In the genomic region with DNA sequence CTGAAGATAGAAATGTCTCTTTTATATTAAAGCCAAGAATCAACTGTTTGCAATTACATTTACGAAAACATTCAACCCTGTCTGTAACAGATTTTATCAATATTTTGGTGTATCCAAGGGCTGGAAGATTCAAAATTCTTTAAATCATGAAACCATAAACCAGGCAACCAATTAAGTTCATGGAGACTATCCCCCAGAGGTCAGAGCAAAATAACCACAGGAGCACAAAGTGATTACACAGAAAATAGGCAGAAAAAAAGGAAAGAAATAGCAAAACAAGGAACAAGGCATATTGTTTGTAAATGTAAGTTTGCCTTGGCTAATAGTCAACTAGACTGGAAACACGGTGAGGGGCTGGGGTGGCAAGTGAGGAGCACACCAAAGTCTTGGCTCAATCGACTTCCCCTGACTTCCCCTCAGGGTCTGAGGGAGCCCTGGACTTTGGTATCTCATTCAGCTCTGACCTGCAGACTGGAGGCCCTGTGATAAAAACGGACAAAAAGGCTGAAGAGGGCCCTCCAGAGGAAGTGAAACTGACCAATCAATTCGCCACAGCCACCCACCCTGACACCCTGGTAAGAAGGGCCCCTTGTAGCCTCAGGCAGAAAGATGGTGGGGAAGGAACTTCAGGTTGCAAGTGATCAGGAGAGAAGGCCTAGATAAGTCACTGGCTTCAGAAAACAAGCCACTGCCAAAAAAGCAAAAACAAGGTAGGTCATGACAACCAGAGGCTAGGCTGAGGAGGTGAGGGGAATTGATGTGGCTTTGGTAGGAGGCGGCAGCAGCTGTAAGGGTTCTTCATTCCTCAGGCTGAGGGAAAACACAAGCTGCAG, we compare ENCODE assay signal across 1 cellular context.
A peak's percentile ranks its signal among the peaks of the same experiment; 100 is the strongest.
TF ChIP-seq lines count a peak whose summit lies in the region.

No MANE protein-coding gene starts in this region.

TF ChIP-seq in HepG2, 621 proteins besides CTCF, POLR2A, EP300 and RAD21 (continued from another document and continues in another):
- TF ChIP-seq KDM2A (CRISPR knock-in tag; IDR thresholded peaks at IDR 0.05; ENCODE audit: borderline replicate concordance, low read depth) (peak; percentile 32; the same call in 1 of the 2 replicates), U2AF1 (optimal IDR thresholded peaks at IDR 0.05; ENCODE audit: low read depth, low read length) (no peak), ZFP36L2 (CRISPR knock-in tag; IDR thresholded peaks at IDR 0.05) (no peak), FOXP1 (IDR thresholded peaks at IDR 0.05) (no peak), FOXP1 (CRISPR knock-in tag; IDR thresholded peaks at IDR 0.05) (peak; percentile 66), ASH2L (IDR thresholded peaks at IDR 0.05; ENCODE audit: insufficient read length, low read depth, low read length) (peak; percentile 30), ZNF841 (CRISPR knock-in tag; IDR thresholded peaks at IDR 0.05; ENCODE audit: borderline replicate concordance) (no peak), FOXA3 (CRISPR knock-in tag; IDR thresholded peaks at IDR 0.05) (peak; percentile 54), NR2C2 (CRISPR knock-in tag; IDR thresholded peaks at IDR 0.05; ENCODE audit: borderline replicate concordance) (peak; percentile 3; the same call in 1 of the 2 replicates), ZNF274 (CRISPR knock-in tag; IDR thresholded peaks at IDR 0.05) (0 out of 2 replicates have a peak, but pooled peaks have one; percentile 25), PITX1 (CRISPR knock-in tag; IDR thresholded peaks at IDR 0.05) (peak; percentile 58; the same call in 1 of the 2 replicates), NR2F6 (IDR thresholded peaks at IDR 0.05) (peak; percentile 53), NR2F6 (CRISPR knock-in tag; IDR thresholded peaks at IDR 0.05) (peak; percentile 75), ZNF747 (CRISPR knock-in tag; IDR thresholded peaks at IDR 0.05; ENCODE audit: borderline replicate concordance) (0 out of 2 replicates have a peak, but pooled peaks have one; percentile 28), ZBTB7B (CRISPR knock-in tag; IDR thresholded peaks at IDR 0.05) (peak; percentile 56; the same call in 1 of the 2 replicates), HCFC1 (IDR thresholded peaks at IDR 0.05; ENCODE audit: low read depth, low read length) (no peak), ZNF441 (CRISPR knock-in tag; IDR thresholded peaks at IDR 0.05; ENCODE audit: borderline replicate concordance) (peak; percentile 46; the same call in 1 of the 2 replicates), ATF1 (CRISPR knock-in tag; IDR thresholded peaks at IDR 0.05) (0 out of 2 replicates have a peak, but pooled peaks have one; percentile 39), HIVEP1 (CRISPR knock-in tag; IDR thresholded peaks at IDR 0.05) (peak; percentile 53; the same call in 1 of the 2 replicates), ZNF816 (CRISPR knock-in tag; IDR thresholded peaks at IDR 0.05; ENCODE audit: borderline replicate concordance) (0 out of 2 replicates have a peak, but pooled peaks have one; percentile 57), SRY (CRISPR knock-in tag; IDR thresholded peaks at IDR 0.05) (no peak), HOXA3 (CRISPR knock-in tag; IDR thresholded peaks at IDR 0.05) (peak; percentile 72), KLF13 (CRISPR knock-in tag; IDR thresholded peaks at IDR 0.05) (no peak), TBX2 (CRISPR knock-in tag; IDR thresholded peaks at IDR 0.05; ENCODE audit: borderline replicate concordance) (no peak; the same call in 1 of the 2 replicates), ZNF329 (CRISPR knock-in tag; IDR thresholded peaks at IDR 0.05; ENCODE audit: low read depth) (no peak), ZNF337 (CRISPR knock-in tag; IDR thresholded peaks at IDR 0.05; ENCODE audit: borderline replicate concordance, low read depth) (no peak), CBX5 (CRISPR knock-in tag; IDR thresholded peaks at IDR 0.05; ENCODE audit: borderline replicate concordance) (peak; percentile 35; the same call in 1 of the 2 replicates), POGZ (CRISPR knock-in tag; IDR thresholded peaks at IDR 0.05) (peak; percentile 71), MIXL1 (CRISPR knock-in tag; IDR thresholded peaks at IDR 0.05) (peak; percentile 34), ZNF790 (CRISPR knock-in tag; IDR thresholded peaks at IDR 0.05; ENCODE audit: borderline replicate concordance) (no peak), PAWR (CRISPR knock-in tag; IDR thresholded peaks at IDR 0.05; ENCODE audit: borderline replicate concordance) (no peak), RFXANK (CRISPR knock-in tag; IDR thresholded peaks at IDR 0.05) (0 out of 2 replicates have a peak, but pooled peaks have one; percentile 19), ZNF768 (CRISPR knock-in tag; IDR thresholded peaks at IDR 0.05) (no peak), HNF4G (IDR thresholded peaks at IDR 0.05; ENCODE audit: borderline replicate concordance, low read depth, low read length) (peak; percentile 70), HNF4G (CRISPR knock-in tag; IDR thresholded peaks at IDR 0.05; ENCODE audit: borderline replicate concordance, low read depth) (peak; percentile 56; the same call in 1 of the 2 replicates), BCL6 (CRISPR knock-in tag; IDR thresholded peaks at IDR 0.05) (peak; percentile 30)
- TF ChIP-seq, protein P1, sequence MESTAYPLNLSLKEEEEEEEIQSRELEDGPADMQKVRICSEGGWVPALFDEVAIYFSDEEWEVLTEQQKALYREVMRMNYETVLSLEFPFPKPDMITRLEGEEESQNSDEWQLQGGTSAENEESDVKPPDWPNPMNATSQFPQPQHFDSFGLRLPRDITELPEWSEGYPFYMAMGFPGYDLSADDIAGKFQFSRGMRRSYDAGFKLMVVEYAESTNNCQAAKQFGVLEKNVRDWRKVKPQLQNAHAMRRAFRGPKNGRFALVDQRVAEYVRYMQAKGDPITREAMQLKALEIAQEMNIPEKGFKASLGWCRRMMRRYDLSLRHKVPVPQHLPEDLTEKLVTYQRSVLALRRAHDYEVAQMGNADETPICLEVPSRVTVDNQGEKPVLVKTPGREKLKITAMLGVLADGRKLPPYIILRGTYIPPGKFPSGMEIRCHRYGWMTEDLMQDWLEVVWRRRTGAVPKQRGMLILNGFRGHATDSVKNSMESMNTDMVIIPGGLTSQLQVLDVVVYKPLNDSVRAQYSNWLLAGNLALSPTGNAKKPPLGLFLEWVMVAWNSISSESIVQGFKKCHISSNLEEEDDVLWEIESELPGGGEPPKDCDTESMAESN (CRISPR knock-in tag; conservative IDR thresholded peaks at IDR 0.05) = peak; percentile 96
- TF ChIP-seq, protein P2, sequence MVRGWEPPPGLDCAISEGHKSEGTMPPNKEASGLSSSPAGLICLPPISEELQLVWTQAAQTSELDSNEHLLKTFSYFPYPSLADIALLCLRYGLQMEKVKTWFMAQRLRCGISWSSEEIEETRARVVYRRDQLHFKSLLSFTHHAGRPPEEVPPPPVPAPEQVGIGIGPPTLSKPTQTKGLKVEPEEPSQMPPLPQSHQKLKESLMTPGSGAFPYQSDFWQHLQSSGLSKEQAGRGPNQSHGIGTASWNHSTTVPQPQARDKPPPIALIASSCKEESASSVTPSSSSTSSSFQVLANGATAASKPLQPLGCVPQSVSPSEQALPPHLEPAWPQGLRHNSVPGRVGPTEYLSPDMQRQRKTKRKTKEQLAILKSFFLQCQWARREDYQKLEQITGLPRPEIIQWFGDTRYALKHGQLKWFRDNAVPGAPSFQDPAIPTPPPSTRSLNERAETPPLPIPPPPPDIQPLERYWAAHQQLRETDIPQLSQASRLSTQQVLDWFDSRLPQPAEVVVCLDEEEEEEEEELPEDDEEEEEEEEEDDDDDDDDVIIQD (CRISPR knock-in tag; IDR thresholded peaks at IDR 0.05; ENCODE audit: low read depth) = 0 out of 2 replicates have a peak, but pooled peaks have one; percentile 29
- TF ChIP-seq, protein P3, sequence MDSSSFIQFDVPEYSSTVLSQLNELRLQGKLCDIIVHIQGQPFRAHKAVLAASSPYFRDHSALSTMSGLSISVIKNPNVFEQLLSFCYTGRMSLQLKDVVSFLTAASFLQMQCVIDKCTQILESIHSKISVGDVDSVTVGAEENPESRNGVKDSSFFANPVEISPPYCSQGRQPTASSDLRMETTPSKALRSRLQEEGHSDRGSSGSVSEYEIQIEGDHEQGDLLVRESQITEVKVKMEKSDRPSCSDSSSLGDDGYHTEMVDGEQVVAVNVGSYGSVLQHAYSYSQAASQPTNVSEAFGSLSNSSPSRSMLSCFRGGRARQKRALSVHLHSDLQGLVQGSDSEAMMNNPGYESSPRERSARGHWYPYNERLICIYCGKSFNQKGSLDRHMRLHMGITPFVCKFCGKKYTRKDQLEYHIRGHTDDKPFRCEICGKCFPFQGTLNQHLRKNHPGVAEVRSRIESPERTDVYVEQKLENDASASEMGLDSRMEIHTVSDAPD (CRISPR knock-in tag; IDR thresholded peaks at IDR 0.05) = peak; percentile 58; the same call in 1 of the 2 replicates
- TF ChIP-seq, protein P4, sequence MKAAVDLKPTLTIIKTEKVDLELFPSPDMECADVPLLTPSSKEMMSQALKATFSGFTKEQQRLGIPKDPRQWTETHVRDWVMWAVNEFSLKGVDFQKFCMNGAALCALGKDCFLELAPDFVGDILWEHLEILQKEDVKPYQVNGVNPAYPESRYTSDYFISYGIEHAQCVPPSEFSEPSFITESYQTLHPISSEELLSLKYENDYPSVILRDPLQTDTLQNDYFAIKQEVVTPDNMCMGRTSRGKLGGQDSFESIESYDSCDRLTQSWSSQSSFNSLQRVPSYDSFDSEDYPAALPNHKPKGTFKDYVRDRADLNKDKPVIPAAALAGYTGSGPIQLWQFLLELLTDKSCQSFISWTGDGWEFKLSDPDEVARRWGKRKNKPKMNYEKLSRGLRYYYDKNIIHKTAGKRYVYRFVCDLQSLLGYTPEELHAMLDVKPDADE (CRISPR knock-in tag; IDR thresholded peaks at IDR 0.05) = no peak
- TF ChIP-seq, protein P5, sequence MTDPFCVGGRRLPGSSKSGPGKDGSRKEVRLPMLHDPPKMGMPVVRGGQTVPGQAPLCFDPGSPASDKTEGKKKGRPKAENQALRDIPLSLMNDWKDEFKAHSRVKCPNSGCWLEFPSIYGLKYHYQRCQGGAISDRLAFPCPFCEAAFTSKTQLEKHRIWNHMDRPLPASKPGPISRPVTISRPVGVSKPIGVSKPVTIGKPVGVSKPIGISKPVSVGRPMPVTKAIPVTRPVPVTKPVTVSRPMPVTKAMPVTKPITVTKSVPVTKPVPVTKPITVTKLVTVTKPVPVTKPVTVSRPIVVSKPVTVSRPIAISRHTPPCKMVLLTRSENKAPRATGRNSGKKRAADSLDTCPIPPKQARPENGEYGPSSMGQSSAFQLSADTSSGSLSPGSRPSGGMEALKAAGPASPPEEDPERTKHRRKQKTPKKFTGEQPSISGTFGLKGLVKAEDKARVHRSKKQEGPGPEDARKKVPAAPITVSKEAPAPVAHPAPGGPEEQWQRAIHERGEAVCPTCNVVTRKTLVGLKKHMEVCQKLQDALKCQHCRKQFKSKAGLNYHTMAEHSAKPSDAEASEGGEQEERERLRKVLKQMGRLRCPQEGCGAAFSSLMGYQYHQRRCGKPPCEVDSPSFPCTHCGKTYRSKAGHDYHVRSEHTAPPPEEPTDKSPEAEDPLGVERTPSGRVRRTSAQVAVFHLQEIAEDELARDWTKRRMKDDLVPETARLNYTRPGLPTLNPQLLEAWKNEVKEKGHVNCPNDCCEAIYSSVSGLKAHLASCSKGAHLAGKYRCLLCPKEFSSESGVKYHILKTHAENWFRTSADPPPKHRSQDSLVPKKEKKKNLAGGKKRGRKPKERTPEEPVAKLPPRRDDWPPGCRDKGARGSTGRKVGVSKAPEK (CRISPR knock-in tag; IDR thresholded peaks at IDR 0.05; ENCODE audit: borderline replicate concordance) = peak; percentile 82; the same call in 1 of the 2 replicates
- TF ChIP-seq, protein P6, sequence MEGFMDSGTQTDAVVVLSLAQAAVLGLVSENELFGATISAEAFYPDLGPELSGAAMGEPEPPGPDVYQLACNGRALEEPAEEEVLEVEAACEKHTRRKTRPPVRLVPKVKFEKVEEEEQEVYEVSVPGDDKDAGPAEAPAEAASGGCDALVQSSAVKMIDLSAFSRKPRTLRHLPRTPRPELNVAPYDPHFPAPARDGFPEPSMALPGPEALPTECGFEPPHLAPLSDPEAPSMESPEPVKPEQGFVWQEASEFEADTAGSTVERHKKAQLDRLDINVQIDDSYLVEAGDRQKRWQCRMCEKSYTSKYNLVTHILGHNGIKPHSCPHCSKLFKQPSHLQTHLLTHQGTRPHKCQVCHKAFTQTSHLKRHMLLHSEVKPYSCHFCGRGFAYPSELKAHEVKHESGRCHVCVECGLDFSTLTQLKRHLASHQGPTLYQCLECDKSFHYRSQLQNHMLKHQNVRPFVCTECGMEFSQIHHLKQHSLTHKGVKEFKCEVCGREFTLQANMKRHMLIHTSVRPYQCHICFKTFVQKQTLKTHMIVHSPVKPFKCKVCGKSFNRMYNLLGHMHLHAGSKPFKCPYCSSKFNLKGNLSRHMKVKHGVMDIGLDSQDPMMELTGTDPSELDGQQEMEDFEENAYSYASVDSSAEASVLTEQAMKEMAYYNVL (CRISPR knock-in tag; IDR thresholded peaks at IDR 0.05; ENCODE audit: borderline replicate concordance) = 0 out of 2 replicates have a peak, but pooled peaks have one; percentile 38
- TF ChIP-seq, protein P7, sequence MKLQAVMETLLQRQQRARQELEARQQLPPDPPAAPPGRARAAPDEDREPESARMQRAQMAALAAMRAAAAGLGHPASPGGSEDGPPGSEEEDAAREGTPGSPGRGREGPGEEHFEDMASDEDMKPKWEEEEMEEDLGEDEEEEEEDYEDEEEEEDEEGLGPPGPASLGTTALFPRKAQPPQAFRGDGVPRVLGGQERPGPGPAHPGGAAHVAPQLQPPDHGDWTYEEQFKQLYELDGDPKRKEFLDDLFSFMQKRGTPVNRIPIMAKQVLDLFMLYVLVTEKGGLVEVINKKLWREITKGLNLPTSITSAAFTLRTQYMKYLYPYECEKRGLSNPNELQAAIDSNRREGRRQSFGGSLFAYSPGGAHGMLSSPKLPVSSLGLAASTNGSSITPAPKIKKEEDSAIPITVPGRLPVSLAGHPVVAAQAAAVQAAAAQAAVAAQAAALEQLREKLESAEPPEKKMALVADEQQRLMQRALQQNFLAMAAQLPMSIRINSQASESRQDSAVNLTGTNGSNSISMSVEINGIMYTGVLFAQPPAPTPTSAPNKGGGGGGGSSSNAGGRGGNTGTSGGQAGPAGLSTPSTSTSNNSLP (IDR thresholded peaks at IDR 0.05; ENCODE audit: low read depth, low read length) = peak; percentile 45; the same call in 1 of the 2 replicates
- TF ChIP-seq, protein P8, sequence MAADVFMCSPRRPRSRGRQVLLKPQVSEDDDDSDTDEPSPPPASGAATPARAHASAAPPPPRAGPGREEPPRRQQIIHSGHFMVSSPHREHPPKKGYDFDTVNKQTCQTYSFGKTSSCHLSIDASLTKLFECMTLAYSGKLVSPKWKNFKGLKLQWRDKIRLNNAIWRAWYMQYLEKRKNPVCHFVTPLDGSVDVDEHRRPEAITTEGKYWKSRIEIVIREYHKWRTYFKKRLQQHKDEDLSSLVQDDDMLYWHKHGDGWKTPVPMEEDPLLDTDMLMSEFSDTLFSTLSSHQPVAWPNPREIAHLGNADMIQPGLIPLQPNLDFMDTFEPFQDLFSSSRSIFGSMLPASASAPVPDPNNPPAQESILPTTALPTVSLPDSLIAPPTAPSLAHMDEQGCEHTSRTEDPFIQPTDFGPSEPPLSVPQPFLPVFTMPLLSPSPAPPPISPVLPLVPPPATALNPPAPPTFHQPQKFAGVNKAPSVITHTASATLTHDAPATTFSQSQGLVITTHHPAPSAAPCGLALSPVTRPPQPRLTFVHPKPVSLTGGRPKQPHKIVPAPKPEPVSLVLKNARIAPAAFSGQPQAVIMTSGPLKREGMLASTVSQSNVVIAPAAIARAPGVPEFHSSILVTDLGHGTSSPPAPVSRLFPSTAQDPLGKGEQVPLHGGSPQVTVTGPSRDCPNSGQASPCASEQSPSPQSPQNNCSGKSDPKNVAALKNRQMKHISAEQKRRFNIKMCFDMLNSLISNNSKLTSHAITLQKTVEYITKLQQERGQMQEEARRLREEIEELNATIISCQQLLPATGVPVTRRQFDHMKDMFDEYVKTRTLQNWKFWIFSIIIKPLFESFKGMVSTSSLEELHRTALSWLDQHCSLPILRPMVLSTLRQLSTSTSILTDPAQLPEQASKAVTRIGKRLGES (CRISPR knock-in tag; IDR thresholded peaks at IDR 0.05; ENCODE audit: borderline replicate concordance) = peak; percentile 45; the same call in 1 of the 2 replicates
